In the genomic region with DNA sequence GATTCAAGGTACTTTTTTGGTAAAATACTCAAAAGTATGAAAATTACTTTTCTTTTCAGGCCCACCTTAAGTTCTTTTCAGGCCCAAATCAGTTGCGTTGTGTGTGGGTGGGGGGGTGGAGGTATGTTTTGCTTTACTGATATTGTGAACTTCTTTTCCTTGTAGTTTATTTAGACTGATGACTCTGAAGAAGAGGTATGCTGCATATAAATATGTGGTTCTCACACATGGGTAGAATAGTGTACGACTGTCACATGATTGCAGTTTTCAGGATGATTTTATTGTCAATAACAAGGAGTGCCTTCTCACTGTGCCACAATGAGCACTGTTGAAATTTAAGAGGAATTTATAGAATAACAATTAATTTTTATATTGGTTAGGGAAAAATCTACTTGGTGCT, we compare ENCODE assay signal across 19 cellular contexts.
"Had no signal": no experiment of that assay in that cellular context is flagged by ENCODE, and none has a peak within 500 bp of the region (broad histone marks: within the 10 kb centered on the region; RNA-seq: fewer than 3 reads in every experiment).

No MANE protein-coding gene starts in this region.

- H2AFZ ChIP-seq: neural progenitor cell had no signal

- H3K4me1 ChIP-seq: body of pancreas, left ventricle myocardium inferior, tibial artery had no signal

- H3K36me3 ChIP-seq: cardiac muscle cell, left ventricle myocardium inferior, tibial artery had no signal

- H3K9me3 ChIP-seq: body of pancreas had no signal

- H3K4me2 ChIP-seq: neural progenitor cell had no signal

- H3K27me3 ChIP-seq: body of pancreas, cardiac muscle cell, neural progenitor cell, tibial artery had no signal

- H3K27ac ChIP-seq: body of pancreas, cardiac muscle cell, epithelial cell of prostate, left ventricle myocardium inferior, neural progenitor cell, tibial artery had no signal

- H3K9ac ChIP-seq: neural progenitor cell had no signal

- H3K4me3 ChIP-seq: body of pancreas, cardiac muscle cell, left ventricle myocardium inferior, neural progenitor cell, tibial artery had no signal

- ATAC-seq: activated CD8-positive, alpha-beta T cell treated with anti-CD3 and anti-CD28 coated beads for 36 hours; activated naive CD8-positive, alpha-beta T cell treated with anti-CD3 and anti-CD28 coated beads, Interleukin-2, amount 50 U/mL, for 24 hours; body of pancreas; naive thymus-derived CD8-positive, alpha-beta T cell; stimulated activated naive CD8-positive, alpha-beta T cell treated with anti-CD3 and anti-CD28 coated beads, Interleukin-15, amount 100 ng/mL, for 72 hours had no signal

- DNase-seq: activated CD4-positive, alpha-beta T cell treated with anti-CD3 and anti-CD28 coated beads for 48 hours; activated CD8-positive, alpha-beta T cell treated with anti-CD3 and anti-CD28 coated beads for 36 hours; activated gamma-delta T cell; activated naive CD4-positive, alpha-beta T cell treated with anti-CD3 and anti-CD28 coated beads, Interleukin-2, amount 50 U/mL, for 16 hours; activated naive CD8-positive, alpha-beta T cell treated with anti-CD3 and anti-CD28 coated beads, Interleukin-2, amount 50 U/mL, for 24 hours; body of pancreas; foreskin melanocyte; glutamatergic neuron; hippocampal formation; left ventricle myocardium inferior; naive thymus-derived CD8-positive, alpha-beta T cell; posterior cingulate gyrus; retina; stimulated activated CD4-positive, alpha-beta T cell treated with anti-CD3 and anti-CD28 coated beads, Interleukin-4, amount 100 ng/mL, for 24 hours; stimulated activated naive CD8-positive, alpha-beta T cell treated with anti-CD3 and anti-CD28 coated beads, Interleukin-15, amount 100 ng/mL, for 72 hours; tibial artery had no signal
